Comparison of ENCODE assay signal across 8 cellular contexts in genomic region chr10:34816067-34817002, GRCh38. TPM values are rescaled to one million over a fixed set of nuclear protein-coding genes. Genes with fewer than 3 reads are reported as not detected.
DNase-seq lines count a peak whose midpoint lies in the region; ATAC-seq and TF ChIP-seq lines count a peak whose summit lies in the region.

No MANE protein-coding gene starts in this region.

- H3K27me3 ChIP-seq in left ventricle myocardium inferior (ENCODE audit: low read depth) (peaks cover 3% of the 10 kb centered on the region), sigmoid colon (no peaks in the 10 kb centered on the region)

- TF ChIP-seq EP300 in sigmoid colon (IDR thresholded peaks at IDR 0.05), result no peak

- no peak overlapping the region for H3K27ac Mint-ChIP-seq in activated CD4-positive, alpha-beta T cell treated with anti-CD3 and anti-CD28 coated beads for 36 hours
- no peak overlapping the region for H3K27ac Mint-ChIP-seq in activated CD4-positive, alpha-beta memory T cell treated with anti-CD3 and anti-CD28 coated beads for 36 hours

- CTCF ChIA-PET in activated CD4-positive, alpha-beta T cell treated with anti-CD3 and anti-CD28 coated beads for 36 hours (lab: Charles Lee), result interaction anchor here (0.7 to 1.3 kb wide), 2 partner anchors 14 to 178 kb away, joined by 3 read pairs; no protein-coding TSS in a partner anchor
- CTCF ChIA-PET in activated CD4-positive, alpha-beta memory T cell treated with anti-CD3 and anti-CD28 coated beads for 36 hours (lab: Charles Lee), result no interaction called here

- H3K36me3 ChIP-seq in left ventricle myocardium inferior, result no peaks in the 10 kb centered on the region
- no peaks in the 10 kb centered on the region for H3K36me3 ChIP-seq in sigmoid colon

- peak; percentile 33 for DNase-seq in activated CD4-positive, alpha-beta T cell treated with anti-CD3 and anti-CD28 coated beads for 36 hours
- no peak for DNase-seq in activated CD4-positive, alpha-beta T cell treated with anti-CD3 and anti-CD28 coated beads, Interleukin-2, amount 50 U/mL, for 4 hours
- no peak for DNase-seq in activated CD4-positive, alpha-beta memory T cell treated with anti-CD3 and anti-CD28 coated beads for 36 hours
- no peak for DNase-seq in left ventricle myocardium inferior
- DNase-seq in sigmoid colon, result peak; percentile 66
- DNase-seq in UCSD-AML1 (lab: John Stamatoyannopoulos, UW; ENCODE audit: unreplicated experiment), result no peak
- no peak for DNase-seq in KG1 (lab: John Stamatoyannopoulos, UW)
- DNase-seq in inferior parietal cortex (ENCODE audit: extremely low spot score), result no peak

- no peak for ATAC-seq in activated CD4-positive, alpha-beta T cell treated with anti-CD3 and anti-CD28 coated beads for 36 hours

- H3K4me3 Mint-ChIP-seq in activated CD4-positive, alpha-beta T cell treated with anti-CD3 and anti-CD28 coated beads for 36 hours, result peak overlapping the region; percentile 50
- H3K4me3 Mint-ChIP-seq in activated CD4-positive, alpha-beta memory T cell treated with anti-CD3 and anti-CD28 coated beads for 36 hours, result peak overlapping the region; percentile 41

- TF ChIP-seq CTCF in left ventricle myocardium inferior (IDR thresholded peaks at IDR 0.05; ENCODE audit: borderline replicate concordance), result peak; percentile 30
- no peak for TF ChIP-seq CTCF in sigmoid colon (IDR thresholded peaks at IDR 0.05)

- peaks cover 54% of the 10 kb centered on the region for H3K4me1 ChIP-seq in left ventricle myocardium inferior
- H3K4me1 ChIP-seq in sigmoid colon, result peaks cover 0 to 42% (median 30%) of the 10 kb centered on the region in 4 donors

- no peak for TF ChIP-seq POLR2A in sigmoid colon (IDR thresholded peaks at IDR 0.05)

- no peaks in the 10 kb centered on the region for H3K9me3 Mint-ChIP-seq in activated CD4-positive, alpha-beta T cell treated with anti-CD3 and anti-CD28 coated beads for 36 hours (ENCODE audit: low read depth)
- H3K9me3 Mint-ChIP-seq in activated CD4-positive, alpha-beta memory T cell treated with anti-CD3 and anti-CD28 coated beads for 36 hours, result no peaks in the 10 kb centered on the region

- H3K27ac ChIP-seq in left ventricle myocardium inferior (replicated peaks) (peak overlapping the region; percentile 89), sigmoid colon (peak overlapping the region; percentile 80 to 95 (median 88))

- no peaks in the 10 kb centered on the region for H3K9me3 ChIP-seq in left ventricle myocardium inferior (replicated peaks)
- H3K9me3 ChIP-seq in sigmoid colon, result no peaks in the 10 kb centered on the region

- peaks cover 7% of the 10 kb centered on the region for H3K4me1 Mint-ChIP-seq in activated CD4-positive, alpha-beta T cell treated with anti-CD3 and anti-CD28 coated beads for 36 hours
- peaks cover 14% of the 10 kb centered on the region for H3K4me1 Mint-ChIP-seq in activated CD4-positive, alpha-beta memory T cell treated with anti-CD3 and anti-CD28 coated beads for 36 hours (ENCODE audit: low read depth)

- POLR2A ChIA-PET in activated CD4-positive, alpha-beta T cell treated with anti-CD3 and anti-CD28 coated beads for 36 hours (lab: Charles Lee), result no interaction called here
- POLR2A ChIA-PET in activated CD4-positive, alpha-beta memory T cell treated with anti-CD3 and anti-CD28 coated beads for 36 hours (lab: Charles Lee), result no interaction called here

- H3K4me3 ChIP-seq in left ventricle myocardium inferior (peak overlapping the region; percentile 95), sigmoid colon (peak overlapping the region; percentile 60 to 89 (median 76))

- peaks cover 51% of the 10 kb centered on the region for H3K27me3 Mint-ChIP-seq in activated CD4-positive, alpha-beta T cell treated with anti-CD3 and anti-CD28 coated beads for 36 hours
- peaks cover 48% of the 10 kb centered on the region for H3K27me3 Mint-ChIP-seq in activated CD4-positive, alpha-beta memory T cell treated with anti-CD3 and anti-CD28 coated beads for 36 hours

- no peaks in the 10 kb centered on the region for H3K36me3 Mint-ChIP-seq in activated CD4-positive, alpha-beta T cell treated with anti-CD3 and anti-CD28 coated beads for 36 hours (ENCODE audit: low read depth)
- no peaks in the 10 kb centered on the region for H3K36me3 Mint-ChIP-seq in activated CD4-positive, alpha-beta memory T cell treated with anti-CD3 and anti-CD28 coated beads for 36 hours

- intact Hi-C loops in activated CD4-positive, alpha-beta T cell treated with anti-CD3 and anti-CD28 coated beads for 36 hours (cut with DNase I, micrococcal nuclease), result no loop called here
- intact Hi-C loops in activated CD4-positive, alpha-beta memory T cell treated with anti-CD3 and anti-CD28 coated beads for 36 hours (cut with micrococcal nuclease), result no loop called here
- intact Hi-C loops in left ventricle myocardium inferior (cut with micrococcal nuclease), result loop anchor here (10.0 kb wide), 1 partner anchor 92 kb away; no protein-coding TSS in a partner anchor
- intact Hi-C loops in sigmoid colon (cut with DNase I), result loop anchor here (5.0 kb wide), 1 partner anchor 149 kb away; no protein-coding TSS in a partner anchor

- whole genome bisulfite sequencing in sigmoid colon, 2 donors, result 1 to 3% methylated on average over 34 of the region's 34 CpGs

RNA-seq across cellular contexts. Expression of gene PARD3, which starts 1.2 kb away (rescaled TPM):
- 1 to 10 TPM; 2.2 to 2.8 TPM for total RNA-seq in activated CD4-positive, alpha-beta T cell treated with anti-CD3 and anti-CD28 coated beads for 36 hours
- 1 to 10 TPM in 1 of 2 experiments, under 1 TPM in 1; 0.93 to 1.2 TPM for total RNA-seq in activated CD4-positive, alpha-beta memory T cell treated with anti-CD3 and anti-CD28 coated beads for 36 hours
- total RNA-seq in left ventricle myocardium inferior, result 29.6 TPM
- 10 to 100 TPM; 75.9 to 96.4 (median 83.7) TPM for total RNA-seq in sigmoid colon
- 10 to 100 TPM; 17.5 to 29.4 (median 18.0) TPM for polyA plus RNA-seq in sigmoid colon

Comparison
In these comparisons a context has a peak if more than half of its experiments do, and no peak if none do; other contexts are left out.
1. DNase-seq: peak in activated CD4-positive, alpha-beta T cell treated with anti-CD3 and anti-CD28 coated beads for 36 hours (single experiment) and sigmoid colon (single experiment); none in activated CD4-positive, alpha-beta T cell treated with anti-CD3 and anti-CD28 coated beads, Interleukin-2, amount 50 U/mL, for 4 hours (0 of 2), activated CD4-positive, alpha-beta memory T cell treated with anti-CD3 and anti-CD28 coated beads for 36 hours (single experiment), left ventricle myocardium inferior (single experiment), UCSD-AML1 (single experiment), KG1 (single experiment) and inferior parietal cortex (single experiment).
2. intact Hi-C loops: an anchor here in left ventricle myocardium inferior (10.0 kb wide) and sigmoid colon (5.0 kb wide); none called in activated CD4-positive, alpha-beta T cell treated with anti-CD3 and anti-CD28 coated beads for 36 hours and activated CD4-positive, alpha-beta memory T cell treated with anti-CD3 and anti-CD28 coated beads for 36 hours.